In the genomic region with DNA sequence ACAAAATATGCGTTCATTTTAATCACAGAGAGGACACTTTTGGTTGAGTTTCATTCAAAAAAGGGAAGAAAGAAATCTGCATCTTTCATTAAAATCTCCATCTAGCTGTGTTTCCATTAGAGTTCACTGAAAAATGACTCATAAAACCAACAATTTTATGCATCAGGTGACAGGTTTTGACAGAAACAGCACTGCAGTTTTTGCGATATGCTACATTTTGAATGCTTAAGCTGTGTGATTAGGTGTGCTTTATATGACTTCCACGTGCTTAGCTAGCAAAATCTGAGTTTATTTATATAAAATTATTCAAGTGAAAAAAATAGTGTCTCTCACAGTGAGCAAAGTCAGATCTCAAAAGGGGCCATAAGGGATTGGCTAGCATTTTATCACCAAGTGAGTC, we compare ENCODE assay signal across 22 cellular contexts.
DNase-seq lines count a peak whose midpoint lies in the region; ATAC-seq, FAIRE-seq and TF ChIP-seq lines count a peak whose summit lies in the region.
"Had no signal": no experiment of that assay in that cellular context is flagged by ENCODE, and none has a peak within 500 bp of the region (broad histone marks: within the 10 kb centered on the region; RNA-seq: fewer than 3 reads in every experiment).

No MANE protein-coding gene starts in this region.

- H3K27me3 ChIP-seq in thyroid gland (no peaks in the 10 kb centered on the region), mesenchymal stem cell (ENCODE audit: control insufficient read depth in 1 of 2, insufficient read depth in 1 of 2, low read length in 2 of 2) (no peaks in the 10 kb centered on the region)
- H3K27me3 ChIP-seq: Peyer's patch had no signal

- H3K18ac ChIP-seq in mesenchymal stem cell (ENCODE audit: low read depth in 1 of 2, low read length in 2 of 2) = no peak overlapping the region

- H3K27ac ChIP-seq in thyroid gland = no peak overlapping the region
- H3K27ac ChIP-seq in mesenchymal stem cell (ENCODE audit: low read length, poor library complexity, severe bottlenecking) = no peak overlapping the region
- H3K27ac ChIP-seq: KMS-11, Peyer's patch had no signal

- TF ChIP-seq POLR2A in thyroid gland (IDR thresholded peaks at IDR 0.05) = no peak

- H2AK5ac ChIP-seq in mesenchymal stem cell (ENCODE audit: low read length, severe bottlenecking) = no peak overlapping the region

- H3K4me1 ChIP-seq in thyroid gland (no peaks in the 10 kb centered on the region), mesenchymal stem cell (ENCODE audit: control insufficient read depth, insufficient read depth, low read depth, low read length) (no peaks in the 10 kb centered on the region)
- H3K4me1 ChIP-seq: Caco-2, Peyer's patch had no signal

- no peak overlapping the region for H3K23ac ChIP-seq in mesenchymal stem cell (ENCODE audit: low read length in 2 of 2)

- H3K9ac ChIP-seq in mesenchymal stem cell (ENCODE audit: low read length) = no peak overlapping the region
- H3K9ac ChIP-seq: KMS-11 had no signal

- ATAC-seq in GM21528 (IDR thresholded peaks at IDR 0.05; ENCODE audit: low FRiP score, unreplicated experiment) = no peak

- H2AFZ ChIP-seq in mesenchymal stem cell (ENCODE audit: low read depth, low read length) = no peak overlapping the region

- H2BK12ac ChIP-seq in mesenchymal stem cell (ENCODE audit: low read length in 2 of 2) = no peak overlapping the region

- H3K14ac ChIP-seq in mesenchymal stem cell (ENCODE audit: low read length in 2 of 2) = no peak overlapping the region

- no peak overlapping the region for H2BK120ac ChIP-seq in mesenchymal stem cell (ENCODE audit: low read depth, low read length)

- WGBS in thyroid gland, 2 donors = 64 to 74% methylated on average over 3 of the region's 3 CpGs
- 100% methylated on average over 2 of the region's 3 CpGs for WGBS in mesenchymal stem cell

- no peak overlapping the region for H2BK15ac ChIP-seq in mesenchymal stem cell (ENCODE audit: low read depth, poor library complexity, severe bottlenecking)

- no peak for TF ChIP-seq CTCF in HFF-Myc (IDR thresholded peaks at IDR 0.05; ENCODE audit: low read depth, low read length, missing control alignments)
- TF ChIP-seq CTCF in thyroid gland (IDR thresholded peaks at IDR 0.05) = no peak

- DNase-seq in HFF-Myc (ENCODE audit: extremely low read depth, low read depth) (peak; percentile 67), astrocyte of the hippocampus (ENCODE audit: low read depth, low spot score) (peak; percentile 17), thyroid gland (no peak), mesenchymal stem cell (no peak), SKM-1 (lab: John Stamatoyannopoulos, UW; ENCODE audit: unreplicated experiment) (no peak)
- DNase-seq: C1 segment of cervical spinal cord; Caco-2; CD4-positive, alpha-beta memory T cell; DND-41; HCEC 1CT; NCI-H1048; NCI-H1417; NCI-H1694; NCI-H2029 treated with DMSO at 0.1 percent for 48 hours; NCI-H526 treated with DMSO at 0.1 percent for 48 hours; Peyer's patch; SHP77 treated with DMSO at 0.1 percent for 48 hours had no signal

- no peak overlapping the region for H3K4ac ChIP-seq in mesenchymal stem cell (ENCODE audit: low read depth in 1 of 2, low read length in 2 of 2)

- H3K9me3 ChIP-seq in thyroid gland (no peaks in the 10 kb centered on the region), mesenchymal stem cell (ENCODE audit: control insufficient read depth, low read length) (no peaks in the 10 kb centered on the region)
- H3K9me3 ChIP-seq: Caco-2, Peyer's patch had no signal

- intact Hi-C loops in thyroid gland (cut with DNase I) = no loop called here

- peak; percentile 100 for FAIRE-seq in islet of Langerhans (lab: Jason Lieb, UNC)
- FAIRE-seq: GM18507, H1 had no signal

- H3K36me3 ChIP-seq in thyroid gland = no peaks in the 10 kb centered on the region
- no peaks in the 10 kb centered on the region for H3K36me3 ChIP-seq in mesenchymal stem cell (ENCODE audit: control insufficient read depth in 1 of 2, insufficient read depth in 2 of 2, low read depth in 1 of 2, low read length in 2 of 2)
- H3K36me3 ChIP-seq: Peyer's patch had no signal

- H3K4me3 ChIP-seq in HFF-Myc (replicated peaks; ENCODE audit: low read depth, low read length) (no peak overlapping the region), thyroid gland (replicated peaks in 1 of 3) (no peak overlapping the region), mesenchymal stem cell (ENCODE audit: insufficient read depth in 1 of 2, low read depth in 1 of 2, low read length in 2 of 2) (no peak overlapping the region)
- H3K4me3 ChIP-seq: Peyer's patch had no signal

- H2BK5ac ChIP-seq in mesenchymal stem cell (ENCODE audit: low read depth, low read length, poor library complexity, severe bottlenecking) = no peak overlapping the region

- no peak overlapping the region for H3K4me2 ChIP-seq in mesenchymal stem cell (ENCODE audit: low read length, poor library complexity, severe bottlenecking)
- H3K4me2 ChIP-seq: KMS-11 had no signal

- no peak overlapping the region for H4K91ac ChIP-seq in mesenchymal stem cell (ENCODE audit: low read length)

- no peak overlapping the region for H4K8ac ChIP-seq in mesenchymal stem cell (ENCODE audit: low read length)

- no peaks in the 10 kb centered on the region for H3K79me1 ChIP-seq in mesenchymal stem cell (replicated peaks; ENCODE audit: low read length, poor library complexity, severe bottlenecking)

Comparison
In these comparisons a context has a peak if more than half of its experiments do, and no peak if none do; other contexts are left out.
1. DNase-seq: peak in HFF-Myc (single experiment) and astrocyte of the hippocampus (single experiment); none in thyroid gland (0 of 2), mesenchymal stem cell (single experiment) and SKM-1 (single experiment).